In the genomic region with DNA sequence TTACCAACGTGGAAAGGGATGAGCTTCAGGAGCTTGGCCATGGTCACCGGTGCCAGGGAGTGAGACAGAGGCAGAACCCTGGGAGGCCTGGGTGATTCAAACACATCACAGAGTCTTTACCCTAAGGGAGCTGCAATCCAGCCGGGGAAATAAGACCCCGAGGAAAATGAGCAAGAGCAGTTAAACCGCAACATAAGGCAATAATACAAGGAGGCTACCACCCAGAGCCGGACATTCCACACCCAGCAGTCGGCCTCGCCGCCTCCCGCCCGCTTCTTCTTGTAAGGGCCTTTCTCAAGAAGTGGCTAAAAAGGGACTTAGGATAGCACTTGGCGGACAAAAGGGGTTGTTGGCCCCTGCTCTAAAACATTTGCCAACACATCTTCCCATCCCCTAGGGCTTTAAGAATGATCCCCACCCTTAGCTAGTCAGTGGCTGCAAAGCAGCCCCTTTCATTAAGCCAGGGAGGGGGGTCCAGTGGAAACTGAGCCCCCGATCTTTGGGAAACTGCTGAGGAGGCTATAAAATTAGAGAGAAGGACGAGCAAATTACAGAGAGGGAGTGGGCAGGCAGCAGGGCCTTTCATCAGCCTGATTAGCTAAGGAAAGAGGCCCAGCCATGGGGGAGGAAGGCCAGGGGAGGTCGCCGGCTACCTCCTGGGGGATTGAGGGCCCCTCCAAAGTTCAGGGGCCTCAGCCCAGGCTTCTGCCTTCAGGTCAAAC, we compare ENCODE assay signal across 22 cellular contexts. TPM values are rescaled to one million over a fixed set of nuclear protein-coding genes. Genes with fewer than 3 reads are reported as not detected.
A peak's percentile ranks its signal among the peaks of the same experiment; 100 is the strongest.
DNase-seq lines count a peak whose midpoint lies in the region; ATAC-seq, FAIRE-seq and TF ChIP-seq lines count a peak whose summit lies in the region.
"Had no signal": no experiment of that assay in that cellular context is flagged by ENCODE, and none has a peak within 500 bp of the region (broad histone marks: within the 10 kb centered on the region; RNA-seq: fewer than 3 reads in every experiment).

No MANE protein-coding gene starts in this region.

- no peak overlapping the region for H4K91ac ChIP-seq in IMR-90 (ENCODE audit: insufficient read depth, low read depth, low read length)

- no peaks in the 10 kb centered on the region for H3K27me3 Mint-ChIP-seq in chondrocyte (ENCODE audit: low read depth)
- H3K27me3 Mint-ChIP-seq: CD4-positive, alpha-beta T cell had no signal

- peaks cover 0 to 16% of the 10 kb centered on the region in 2 experiments; a peak in 1 of 4 replicates for H3K79me1 ChIP-seq in IMR-90 (ENCODE audit: low read depth in 1 of 2, low read length in 2 of 2)

- H3K9ac ChIP-seq in IMR-90 (ENCODE audit: low read depth, low read length): no peak overlapping the region

- peak overlapping the region; percentile 96 for H3K27ac Mint-ChIP-seq in chondrocyte (ENCODE audit: unreplicated experiment)
- H3K27ac Mint-ChIP-seq: activated naive CD4-positive, alpha-beta T cell treated with anti-CD3 and anti-CD28 coated beads for 36 hours; CD4-positive, alpha-beta T cell; dendritic cell treated with granulocyte-macrophage colony-stimulating factor and Interleukin-4, amounts not matched to agents 40 ng/mL and 50 ng/mL, for 4 days; stimulated activated memory B cell treated with anti-CD40 and anti-IgM and Interleukin-4, amounts not matched to agents 10 μg/mL and 1 μg/mL and 100 μg/mL, for 72 hours had no signal

- H3K4me1 Mint-ChIP-seq in chondrocyte (ENCODE audit: low read depth): peaks cover 70% of the 10 kb centered on the region

- no peak overlapping the region for H3K27ac ChIP-seq in A549
- no peak overlapping the region for H3K27ac ChIP-seq in IMR-90 (ENCODE audit: insufficient read depth, low read length)
- peak overlapping the region; percentile 23 for H3K27ac ChIP-seq in mesodermal cell (ENCODE audit: low read depth, low read length, severe bottlenecking)
- no peak overlapping the region for H3K27ac ChIP-seq in PC-9
- H3K27ac ChIP-seq in caudate nucleus (ENCODE audit: low read depth, low read length): no peak overlapping the region
- H3K27ac ChIP-seq: ascending aorta, VCaP had no signal

- BruUV-seq in IMR-90 (replicated peaks; lab: Mats Ljungman, UMichigan) (no TSS peak), PC-9 (replicated peaks; lab: Mats Ljungman, UMichigan) (no TSS peak)

- no peak overlapping the region for H3K4ac ChIP-seq in IMR-90 (ENCODE audit: low read depth, low read length)

- H4K8ac ChIP-seq in IMR-90 (ENCODE audit: low read depth in 2 of 2, low read length in 2 of 2): no peak overlapping the region

- no peak overlapping the region for H3K18ac ChIP-seq in IMR-90 (ENCODE audit: low read depth, low read length)

- no peak overlapping the region for H2BK15ac ChIP-seq in IMR-90 (ENCODE audit: low read depth, low read length)

- H3K4me2 ChIP-seq in A549 (no peak overlapping the region), IMR-90 (ENCODE audit: low read depth, low read length) (no peak overlapping the region), PC-9 (no peak overlapping the region)

- H3K9me3 Mint-ChIP-seq in chondrocyte (ENCODE audit: low read depth): peaks cover 3% of the 10 kb centered on the region
- H3K9me3 Mint-ChIP-seq: CD4-positive, alpha-beta T cell; dendritic cell treated with granulocyte-macrophage colony-stimulating factor and Interleukin-4, amounts not matched to agents 40 ng/mL and 50 ng/mL, for 4 days had no signal

- TF ChIP-seq CTCF in A549 (IDR thresholded peaks at IDR 0.05) (no peak), IMR-90 (conservative IDR thresholded peaks at IDR 0.05; ENCODE audit: low read depth, low read length) (no peak), chondrocyte (IDR thresholded peaks at IDR 0.05) (peak; percentile 22), PC-9 (conservative IDR thresholded peaks at IDR 0.05) (no peak)

- POLR2A ChIA-PET in A549 (lab: Yijun Ruan, JAX): no interaction called here
- POLR2A ChIA-PET in IMR-90 (lab: Charles Lee; ENCODE audit: unreplicated experiment): interaction anchor here (1.0 kb wide), 1 partner anchor 16 kb away, joined by 3 read pairs; no protein-coding TSS in a partner anchor
- POLR2A ChIA-PET in PC-9 (lab: Charles Lee; ENCODE audit: unreplicated experiment): no interaction called here

- 83% methylated on average over 16 of the region's 16 CpGs for WGBS in A549 (ENCODE audit: missing lambda C conversion rate)
- 30% methylated on average over 2 of the region's 16 CpGs; no CpG with 5 or more reads in 1 of the 2 experiments for WGBS in IMR-90 (ENCODE audit: extremely low coverage in 2 of 2, insufficient read length in 1 of 2), 2 experiments
- 55% methylated on average over 11 to 13 of the region's 16 CpGs for WGBS in mesodermal cell (ENCODE audit: insufficient coverage in 2 of 2), 2 experiments

- no peak for FAIRE-seq in A549 (lab: Jason Lieb, UNC)
- FAIRE-seq: A204.1 had no signal

- dilution Hi-C loops in IMR-90 (cut with HindIII; ENCODE audit: low sequenced_read_pairs, unreplicated experiment): no loop called here

- TF ChIP-seq POLR2A in A549 (IDR thresholded peaks at IDR 0.05; ENCODE audit: low read length) (no peak), IMR-90 (IDR thresholded peaks at IDR 0.05; ENCODE audit: low read depth, low read length) (no peak)

- intact Hi-C loops in IMR-90 (cut with micrococcal nuclease): loop anchor here (10.0 kb wide), 1 partner anchor 400 kb away; a partner anchor contains a TSS
- intact Hi-C loops in left ventricle myocardium superior (cut with micrococcal nuclease): no loop called here
- intact Hi-C loops in PC-9 (cut with micrococcal nuclease; ENCODE audit: unreplicated experiment): no loop called here

- H2BK120ac ChIP-seq in IMR-90 (ENCODE audit: low read depth, low read length): no peak overlapping the region

- in situ Hi-C loops in IMR-90 (cut with MboI; ENCODE audit: low sequenced_read_pairs): no loop called here

- H3F3A ChIP-seq in PC-9 (ENCODE audit: insufficient read depth, low read depth): peaks cover 4% of the 10 kb centered on the region; the same call in 1 of the 2 replicates

- H2BK5ac ChIP-seq in IMR-90 (ENCODE audit: low read depth, low read length, poor library complexity, severe bottlenecking): no peak overlapping the region

- no peak overlapping the region for H3K56ac ChIP-seq in IMR-90 (ENCODE audit: extremely low read depth, insufficient read depth, low read length)

- H2AK9ac ChIP-seq in IMR-90 (replicated peaks; ENCODE audit: low read depth, low read length, poor library complexity): peak overlapping the region; percentile 75

- DNase-seq in A549 (ENCODE audit: low read depth in 1 of 2, low spot score in 1 of 2): no peak
- no peak for DNase-seq in IMR-90
- DNase-seq in chondrocyte (ENCODE audit: low spot score): no peak
- no peak for DNase-seq in left ventricle myocardium superior
- DNase-seq in NCI-H2171 treated with DMSO at 0.1 percent for 48 hours (lab: John Stamatoyannopoulos, UW): no peak
- DNase-seq in PC-9: no peak
- no peak for DNase-seq in caudate nucleus (lab: John Stamatoyannopoulos, UW)
- DNase-seq: activated CD4-positive, alpha-beta T cell treated with anti-CD3 and anti-CD28 coated beads, Interleukin-2, amount 50 U/mL, for 48 hours; activated naive CD4-positive, alpha-beta T cell treated with anti-CD3 and anti-CD28 coated beads for 36 hours; activated T-cell treated with anti-CD3 and anti-CD28 coated beads, Interleukin-2, amount 50 U/mL, for 1 hour; CD4-positive, alpha-beta T cell; DMS153; glutamatergic neuron; NCI-H2081 had no signal

- TF ChIP-seq EP300 in A549 (IDR thresholded peaks at IDR 0.05): no peak

- TF ChIP-seq RAD21 in A549 (conservative IDR thresholded peaks at IDR 0.05 in 1 of 2, IDR thresholded peaks at IDR 0.05 in 1 of 2): no peak
- no peak for TF ChIP-seq RAD21 in IMR-90 (IDR thresholded peaks at IDR 0.05; ENCODE audit: low read length)

- H3K79me2 ChIP-seq in PC-9 (ENCODE audit: low read depth): no peaks in the 10 kb centered on the region

- H3K14ac ChIP-seq in IMR-90 (replicated peaks; ENCODE audit: low read depth, low read length): no peak overlapping the region

- H3K4me1 ChIP-seq in A549 (no peaks in the 10 kb centered on the region; the same call in 2 of the 3 replicates), IMR-90 (ENCODE audit: control insufficient read depth, insufficient read depth, low read length) (peaks cover 23% of the 10 kb centered on the region), mesodermal cell (ENCODE audit: control insufficient read depth, insufficient read depth, low read length, poor library complexity, severe bottlenecking) (peaks cover 26% of the 10 kb centered on the region), PC-9 (replicated peaks; ENCODE audit: insufficient read depth) (no peaks in the 10 kb centered on the region)

- H3K9me2 ChIP-seq in PC-9 (ENCODE audit: insufficient read depth): no peaks in the 10 kb centered on the region

- H3K9me1 ChIP-seq in IMR-90 (ENCODE audit: insufficient read depth, low read length): peaks cover 25% of the 10 kb centered on the region

- no peak overlapping the region for H2BK20ac ChIP-seq in IMR-90 (ENCODE audit: low read depth, low read length)

- H3K4me3 Mint-ChIP-seq in chondrocyte (ENCODE audit: unreplicated experiment): peak overlapping the region; percentile 26
- H3K4me3 Mint-ChIP-seq: activated naive CD4-positive, alpha-beta T cell treated with anti-CD3 and anti-CD28 coated beads for 36 hours; CD4-positive, alpha-beta T cell; dendritic cell treated with granulocyte-macrophage colony-stimulating factor and Interleukin-4, amounts not matched to agents 40 ng/mL and 50 ng/mL, for 4 days; stimulated activated memory B cell treated with anti-CD40 and anti-IgM and Interleukin-4, amounts not matched to agents 10 μg/mL and 1 μg/mL and 100 μg/mL, for 72 hours had no signal

- H3K4me3 ChIP-seq in A549 (no peak overlapping the region), IMR-90 (ENCODE audit: insufficient read depth, low read depth, low read length) (no peak overlapping the region), mesodermal cell (ENCODE audit: extremely low read depth, insufficient read depth, low read length, poor library complexity, severe bottlenecking) (no peak overlapping the region), PC-9 (no peak overlapping the region)
- H3K4me3 ChIP-seq: ascending aorta, lung had no signal

- H2AK5ac ChIP-seq in IMR-90 (ENCODE audit: low read depth, low read length): no peak overlapping the region; the same call in 1 of the 2 replicates

- peaks cover 4% of the 10 kb centered on the region for H3K36me3 Mint-ChIP-seq in chondrocyte (ENCODE audit: low read depth)

- H3K9me3 ChIP-seq in A549: 0 out of 3 replicates have a peak, but pooled peaks cover 6% of the 10 kb centered on the region
- H3K9me3 ChIP-seq in IMR-90 (ENCODE audit: control insufficient read depth, insufficient read depth, low read length): peaks cover 3% of the 10 kb centered on the region; the same call in 1 of the 2 replicates
- H3K9me3 ChIP-seq in mesodermal cell (ENCODE audit: control insufficient read depth, low read length): peaks cover 3% of the 10 kb centered on the region
- no peaks in the 10 kb centered on the region for H3K9me3 ChIP-seq in PC-9 (ENCODE audit: insufficient read depth, low read depth)
- H3K9me3 ChIP-seq: ascending aorta had no signal

- H2AFZ ChIP-seq in IMR-90 (replicated peaks; ENCODE audit: low read length, poor library complexity) (no peak overlapping the region), PC-9 (no peak overlapping the region)

- no peak overlapping the region for H4K5ac ChIP-seq in IMR-90 (ENCODE audit: low read depth, low read length)

- H3K36me3 ChIP-seq in IMR-90 (ENCODE audit: control insufficient read depth, insufficient read depth, low read length) (no peaks in the 10 kb centered on the region; the same call in 1 of the 2 replicates), mesodermal cell (ENCODE audit: control insufficient read depth, insufficient read depth, low read length) (no peaks in the 10 kb centered on the region), PC-9 (ENCODE audit: low read depth) (no peaks in the 10 kb centered on the region)
- H3K36me3 ChIP-seq: ascending aorta had no signal

- ATAC-seq in A549: no peak
- no peak for ATAC-seq in IMR-90 (ENCODE audit: low read depth)
- no peak for ATAC-seq in left ventricle myocardium superior
- ATAC-seq: Right ventricle myocardium inferior had no signal

- CTCF ChIA-PET in A549 (lab: Yijun Ruan, JAX) (interaction anchor here (1.4 to 2.0 kb wide), 3 partner anchors 8 to 285 kb away, joined by 3 to 5 read pairs (median 4); no protein-coding TSS in a partner anchor), IMR-90 (lab: Yijun Ruan, JAX) (interaction anchor here (0.6 kb wide), 1 partner anchor 280 kb away, joined by 3 read pairs; no protein-coding TSS in a partner anchor), PC-9 (lab: Charles Lee) (no interaction called here)

- H4K20me1 ChIP-seq in IMR-90 (ENCODE audit: insufficient read depth, low read length) (peaks cover 27% of the 10 kb centered on the region), PC-9 (ENCODE audit: insufficient read depth) (no peaks in the 10 kb centered on the region)

- H3K27me3 ChIP-seq in IMR-90 (ENCODE audit: control insufficient read depth, insufficient read depth, low read length): no peaks in the 10 kb centered on the region
- no peaks in the 10 kb centered on the region for H3K27me3 ChIP-seq in PC-9 (ENCODE audit: insufficient read depth, low read depth)
- H3K27me3 ChIP-seq: ascending aorta had no signal

- H3K23ac ChIP-seq in IMR-90 (ENCODE audit: low read depth, low read length): no peak overlapping the region

RNA-seq across cellular contexts. Expression of a gene that starts 34.3 kb away (rescaled TPM):
- 275 and 342 TPM in 2 replicates for polyA plus RNA-seq in A549 (2011; rRNA removed)
- 210 and 229 TPM in 2 replicates for polyA plus RNA-seq in A549 (2012; cell fraction: cytosol; rRNA removed)
- 367 and 371 TPM in 2 replicates for polyA plus RNA-seq in A549 (2012; cell fraction: nucleus; rRNA removed)
- 225 to 250 TPM (median 240 TPM) in 3 replicates for polyA plus RNA-seq in A549 (2017; fragmentation: RNase III; extraction: RNeasy Plus Mini Kit Qiagen cat#74134 plus additional on column Dnase treatment)
- polyA minus RNA-seq in A549 (2011; rRNA and poly(A)+ RNA removed): 132 and 152 TPM in 2 replicates
- 65.4 and 85.0 TPM in 2 replicates for total RNA-seq in IMR-90 (2012; rRNA removed)
- 76.7 and 92.8 TPM in 2 replicates for polyA plus RNA-seq in IMR-90 (2012; rRNA removed)
- 36.7 and 37.4 TPM in 2 replicates for polyA plus RNA-seq in IMR-90 (2012; cell fraction: cytosol; rRNA removed)
- 163 and 192 TPM in 2 replicates for polyA plus RNA-seq in IMR-90 (2012; cell fraction: nucleus; rRNA removed; ENCODE audit: low replicate concordance)
- 74.1 to 133 TPM (median 82.5 TPM) in 3 replicates for total RNA-seq in chondrocyte
- polyA plus RNA-seq in mesodermal cell (2013, experiment 1 of 2): 135 TPM
- polyA plus RNA-seq in mesodermal cell (2013, experiment 2 of 2): 158 TPM
- 40.4 TPM for total RNA-seq in left ventricle myocardium superior
- 97.7 and 116 TPM in 2 replicates for total RNA-seq in PC-9 (2021)

RNA-seq across cellular contexts. Expression of a gene that starts 34.5 kb away (rescaled TPM):
- polyA plus RNA-seq in A549 (2011; rRNA removed) (41.8 and 47.9 TPM in 2 replicates), A549 (2017; fragmentation: RNase III; extraction: RNeasy Plus Mini Kit Qiagen cat#74134 plus additional on column Dnase treatment) (46.6 to 49.7 TPM (median 46.9 TPM) in 3 replicates), IMR-90 (2012; rRNA removed) (7.1 and 9.3 TPM in 2 replicates)
- polyA plus RNA-seq in A549 (2012; cell fraction: cytosol; rRNA removed): 13.0 and 14.1 TPM in 2 replicates
- 14.4 and 21.3 TPM in 2 replicates for polyA plus RNA-seq in A549 (2012; cell fraction: nucleus; rRNA removed)
- 26.2 and 26.5 TPM in 2 replicates for polyA minus RNA-seq in A549 (2011; rRNA and poly(A)+ RNA removed)
- total RNA-seq in IMR-90 (2012; rRNA removed) (7.2 and 8.1 TPM in 2 replicates), chondrocyte (13.6 to 21.3 TPM (median 15.1 TPM) in 3 replicates), left ventricle myocardium superior (13.9 TPM), PC-9 (2021) (31.3 and 42.8 TPM in 2 replicates)
- 2.2 and 2.3 TPM in 2 replicates for polyA plus RNA-seq in IMR-90 (2012; cell fraction: cytosol; rRNA removed)
- 4.7 and 13.8 TPM in 2 replicates for polyA plus RNA-seq in IMR-90 (2012; cell fraction: nucleus; rRNA removed; ENCODE audit: low replicate concordance)
- 26.0 TPM for polyA plus RNA-seq in mesodermal cell (2013, experiment 1 of 2)
- 32.1 TPM for polyA plus RNA-seq in mesodermal cell (2013, experiment 2 of 2)
